Comparison of ENCODE assay signal across 8 cellular contexts in the genomic region with DNA sequence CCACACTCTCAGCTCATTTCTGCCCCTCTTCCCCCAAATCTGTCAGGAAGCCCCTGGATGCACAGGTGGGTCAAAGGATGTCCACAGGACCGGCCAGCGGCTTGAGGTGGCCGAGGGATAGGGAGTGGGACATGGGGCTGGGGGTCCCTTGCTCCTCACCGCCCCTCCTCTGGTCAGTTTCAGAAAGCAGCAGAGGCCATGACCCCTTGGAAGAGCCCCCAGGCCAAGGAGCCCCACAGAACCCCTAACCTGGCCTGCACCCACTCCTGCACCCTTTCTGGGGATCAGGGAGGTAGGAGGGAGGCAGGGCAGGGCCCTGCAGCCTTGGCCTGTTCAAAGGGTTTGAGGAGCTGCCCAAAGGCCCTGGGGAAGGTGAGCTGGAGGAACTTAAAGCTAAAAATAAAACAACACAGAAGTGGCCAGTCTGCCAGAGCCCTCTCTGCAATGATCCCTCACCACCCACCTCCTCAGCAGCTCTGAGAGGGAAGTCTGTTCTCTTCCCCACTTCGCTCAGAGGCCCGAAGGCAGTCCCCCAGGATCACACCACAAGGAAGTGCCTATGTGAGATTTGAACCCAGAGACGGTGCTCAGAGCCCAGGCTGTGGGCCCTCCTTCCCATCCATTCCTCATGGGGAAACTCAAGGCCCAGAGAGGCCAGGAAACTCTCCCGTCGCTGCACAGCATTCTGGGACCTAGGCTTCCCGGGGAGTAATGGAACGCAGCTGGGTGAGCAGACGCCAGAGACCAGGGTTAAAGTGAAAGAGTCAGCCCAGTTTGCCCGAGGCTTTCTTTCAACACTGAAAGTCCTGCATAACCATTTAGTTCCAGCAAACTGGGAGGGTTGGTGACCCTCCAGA. TPM values are rescaled to one million over a fixed set of nuclear protein-coding genes. Genes with fewer than 3 reads are reported as not detected.
DNase-seq lines count a peak whose midpoint lies in the region; ATAC-seq, FAIRE-seq and TF ChIP-seq lines count a peak whose summit lies in the region.

No MANE protein-coding gene starts in this region.

- H3K9me3 Mint-ChIP-seq in activated CD4-positive, alpha-beta T cell treated with anti-CD3 and anti-CD28 coated beads, Interleukin-2, amount 10 ng/mL, durations not matched to agents 7 days and 5 days, result peaks cover 21% of the 10 kb centered on the region

- no peak for TF ChIP-seq POLR2A in breast epithelium (IDR thresholded peaks at IDR 0.05)

- H3K27me3 ChIP-seq in breast epithelium (no peaks in the 10 kb centered on the region), lung (ENCODE audit: control insufficient read depth, insufficient read depth) (no peaks in the 10 kb centered on the region), tibial artery (no peaks in the 10 kb centered on the region)

- DNase-seq in activated CD4-positive, alpha-beta T cell treated with anti-CD3 and anti-CD28 coated beads, Interleukin-2, amount 10 ng/mL, durations not matched to agents 7 days and 5 days, result no peak
- DNase-seq in activated CD4-positive, alpha-beta T cell treated with anti-CD3 and anti-CD28 coated beads for 48 hours, result no peak
- DNase-seq in breast epithelium (ENCODE audit: low spot score in 2 of 2) (no peak), lung (ENCODE audit: low spot score) (no peak), tibial artery (no peak), HTR-8/SVneo (ENCODE audit: insufficient read length, low spot score) (no peak), NCI-H1694 treated with DMSO at 0.1 percent for 48 hours (lab: John Stamatoyannopoulos, UW) (no peak)

- TF ChIP-seq CTCF in breast epithelium (IDR thresholded peaks at IDR 0.05) (no peak), lung (IDR thresholded peaks at IDR 0.05; ENCODE audit: control extremely low read depth, extremely low read depth) (no peak), tibial artery (IDR thresholded peaks at IDR 0.05) (no peak)

- peaks cover 32% of the 10 kb centered on the region for H3K36me3 Mint-ChIP-seq in activated CD4-positive, alpha-beta T cell treated with anti-CD3 and anti-CD28 coated beads, Interleukin-2, amount 10 ng/mL, durations not matched to agents 7 days and 5 days (ENCODE audit: low read depth)

- peaks cover 39% of the 10 kb centered on the region for H3K4me1 Mint-ChIP-seq in activated CD4-positive, alpha-beta T cell treated with anti-CD3 and anti-CD28 coated beads, Interleukin-2, amount 10 ng/mL, durations not matched to agents 7 days and 5 days

- CTCF ChIA-PET in activated CD4-positive, alpha-beta T cell treated with anti-CD3 and anti-CD28 coated beads, Interleukin-2, amount 10 ng/mL, durations not matched to agents 7 days and 5 days (lab: Charles Lee), result interaction anchor here (0.6 to 3.1 kb wide), 11 partner anchors 11 to 119 kb away, joined by 3 to 17 read pairs (median 4); partner anchors contain the start of genes SH2D3C and TOR2A

- H3K36me3 ChIP-seq in breast epithelium, result no peaks in the 10 kb centered on the region
- H3K36me3 ChIP-seq in lung (ENCODE audit: control insufficient read depth in 2 of 2, insufficient read depth in 2 of 2, low read length in 2 of 2), result peaks cover 0 to 10% of the 10 kb centered on the region in 2 donors
- peaks cover 0 to 18% (median 10%) of the 10 kb centered on the region in 3 donors for H3K36me3 ChIP-seq in tibial artery

- H3K4me3 Mint-ChIP-seq in activated CD4-positive, alpha-beta T cell treated with anti-CD3 and anti-CD28 coated beads, Interleukin-2, amount 10 ng/mL, durations not matched to agents 7 days and 5 days, result peak overlapping the region; percentile 86

- ATAC-seq in lung (ENCODE audit: insufficient read depth, low FRiP score) (no peak), GM21528 (IDR thresholded peaks at IDR 0.05; ENCODE audit: low FRiP score, unreplicated experiment) (no peak)

- no peak for FAIRE-seq in HTR-8/SVneo (lab: Jason Lieb, UNC)

- POLR2A ChIA-PET in activated CD4-positive, alpha-beta T cell treated with anti-CD3 and anti-CD28 coated beads, Interleukin-2, amount 10 ng/mL, durations not matched to agents 7 days and 5 days (lab: Charles Lee), result interaction anchor here (0.6 kb wide), 1 partner anchor 220 kb away, joined by 3 read pairs; no protein-coding TSS in a partner anchor

- H3K27me3 Mint-ChIP-seq in activated CD4-positive, alpha-beta T cell treated with anti-CD3 and anti-CD28 coated beads, Interleukin-2, amount 10 ng/mL, durations not matched to agents 7 days and 5 days, result no peaks in the 10 kb centered on the region

- H3K4me3 ChIP-seq in breast epithelium (peak overlapping the region; percentile 61 to 94 (median 64)), lung (peak overlapping the region; percentile 81), tibial artery (peak overlapping the region; percentile 54 to 71)

- H3K27ac ChIP-seq in breast epithelium (peak overlapping the region; percentile 76 to 94), lung (ENCODE audit: low read depth in 1 of 2, low read length in 1 of 2) (peak overlapping the region; percentile 85 to 95), tibial artery (peak overlapping the region; percentile 80 to 82)

- H3K4me1 ChIP-seq in breast epithelium, result no peaks in the 10 kb centered on the region
- H3K4me1 ChIP-seq in lung (ENCODE audit: control insufficient read depth in 2 of 2, insufficient read depth in 2 of 2, low read length in 2 of 2), result peaks cover 0 to 22% of the 10 kb centered on the region in 2 donors
- H3K4me1 ChIP-seq in tibial artery, result peaks cover 5 to 58% (median 44%) of the 10 kb centered on the region in 4 donors

- H3K27ac Mint-ChIP-seq in activated CD4-positive, alpha-beta T cell treated with anti-CD3 and anti-CD28 coated beads, Interleukin-2, amount 10 ng/mL, durations not matched to agents 7 days and 5 days, result peak overlapping the region; percentile 93

- intact Hi-C loops in breast epithelium (cut with DNase I; ENCODE audit: low total_unique reads), result no loop called here
- intact Hi-C loops in tibial artery (cut with DNase I; ENCODE audit: low total_unique reads), result no loop called here

- WGBS in lung, 2 donors, result 24 to 35% methylated on average over 13 of the region's 13 CpGs

- peaks cover 7 to 14% of the 10 kb centered on the region in 2 donors for H3K9me3 ChIP-seq in breast epithelium
- H3K9me3 ChIP-seq in lung (ENCODE audit: control insufficient read depth in 2 of 2, insufficient read depth in 1 of 2, low read length in 1 of 2), result peaks cover 0 to 4% of the 10 kb centered on the region in 2 donors
- H3K9me3 ChIP-seq in tibial artery, result peaks cover 0 to 7% (median 3%) of the 10 kb centered on the region in 3 donors

RNA-seq across cellular contexts. Expression of gene ENG, which starts 0.9 kb away (rescaled TPM):
- total RNA-seq in activated CD4-positive, alpha-beta T cell treated with anti-CD3 and anti-CD28 coated beads, Interleukin-2, amount 10 ng/mL, durations not matched to agents 7 days and 5 days, result 10 to 100 TPM; 17.2 to 17.3 TPM
- total RNA-seq in breast epithelium, result 10 to 100 TPM; 21.5 to 50.8 (median 30.9) TPM
- total RNA-seq in lung, result 100 to 1,000 TPM in 1 of 2 donors, 10 to 100 TPM in 1; 41.1 to 182 TPM
- polyA plus RNA-seq in lung, result 100 to 1,000 TPM in 1 of 2 donors, 10 to 100 TPM in 1; 80.7 to 317 TPM

RNA-seq across cellular contexts. Expression of gene AK1, which starts 23.9 kb away (rescaled TPM):
- 10 to 100 TPM; 53.7 to 62.3 TPM for total RNA-seq in activated CD4-positive, alpha-beta T cell treated with anti-CD3 and anti-CD28 coated beads, Interleukin-2, amount 10 ng/mL, durations not matched to agents 7 days and 5 days
- total RNA-seq in breast epithelium (10 to 100 TPM; 23.5 to 30.2 (median 23.6) TPM), lung (100 to 1,000 TPM in 1 of 2 donors, 10 to 100 TPM in 1; 72.3 to 154 TPM)
- 100 to 1,000 TPM in 1 of 2 donors, 10 to 100 TPM in 1; 63.8 to 386 TPM for polyA plus RNA-seq in lung

RNA-seq across cellular contexts. Expression of gene ST6GALNAC6, which starts 45.9 kb away (rescaled TPM):
- 100 to 1,000 TPM; 100 to 122 TPM for total RNA-seq in activated CD4-positive, alpha-beta T cell treated with anti-CD3 and anti-CD28 coated beads, Interleukin-2, amount 10 ng/mL, durations not matched to agents 7 days and 5 days
- total RNA-seq in breast epithelium (100 to 1,000 TPM in 2 of 3 donors, 10 to 100 TPM in 1; 61.5 to 175 (median 103) TPM), lung (10 to 100 TPM; 28.3 to 51.9 TPM)
- 10 to 100 TPM; 45.3 to 59.8 TPM for polyA plus RNA-seq in lung

RNA-seq across cellular contexts. Expression of gene FPGS, which starts 50.9 kb away (rescaled TPM):
- 10 to 100 TPM; 66.7 to 78.1 TPM for total RNA-seq in activated CD4-positive, alpha-beta T cell treated with anti-CD3 and anti-CD28 coated beads, Interleukin-2, amount 10 ng/mL, durations not matched to agents 7 days and 5 days
- 100 to 1,000 TPM in 1 of 3 donors, 10 to 100 TPM in 2; 56.3 to 108 (median 78.6) TPM for total RNA-seq in breast epithelium
- total RNA-seq in lung, result 100 to 1,000 TPM in 1 of 2 donors, 10 to 100 TPM in 1; 42.5 to 115 TPM
- polyA plus RNA-seq in lung, result 10 to 100 TPM; 89.6 to 97.6 TPM
